ENCODE assay signal across 7 cellular contexts in genomic region chr11:66316849-66317251, GRCh38. TPM values are rescaled to one million over a fixed set of nuclear protein-coding genes. Genes with fewer than 3 reads are reported as not detected.
DNase-seq lines count a peak whose midpoint lies in the region; ATAC-seq, FAIRE-seq and TF ChIP-seq lines count a peak whose summit lies in the region.

A gene with protein sequence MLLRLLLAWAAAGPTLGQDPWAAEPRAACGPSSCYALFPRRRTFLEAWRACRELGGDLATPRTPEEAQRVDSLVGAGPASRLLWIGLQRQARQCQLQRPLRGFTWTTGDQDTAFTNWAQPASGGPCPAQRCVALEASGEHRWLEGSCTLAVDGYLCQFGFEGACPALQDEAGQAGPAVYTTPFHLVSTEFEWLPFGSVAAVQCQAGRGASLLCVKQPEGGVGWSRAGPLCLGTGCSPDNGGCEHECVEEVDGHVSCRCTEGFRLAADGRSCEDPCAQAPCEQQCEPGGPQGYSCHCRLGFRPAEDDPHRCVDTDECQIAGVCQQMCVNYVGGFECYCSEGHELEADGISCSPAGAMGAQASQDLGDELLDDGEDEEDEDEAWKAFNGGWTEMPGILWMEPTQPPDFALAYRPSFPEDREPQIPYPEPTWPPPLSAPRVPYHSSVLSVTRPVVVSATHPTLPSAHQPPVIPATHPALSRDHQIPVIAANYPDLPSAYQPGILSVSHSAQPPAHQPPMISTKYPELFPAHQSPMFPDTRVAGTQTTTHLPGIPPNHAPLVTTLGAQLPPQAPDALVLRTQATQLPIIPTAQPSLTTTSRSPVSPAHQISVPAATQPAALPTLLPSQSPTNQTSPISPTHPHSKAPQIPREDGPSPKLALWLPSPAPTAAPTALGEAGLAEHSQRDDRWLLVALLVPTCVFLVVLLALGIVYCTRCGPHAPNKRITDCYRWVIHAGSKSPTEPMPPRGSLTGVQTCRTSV (minus strand): TSS chr11:66317044. CDS start chr11:66317027, 17 bp downstream.

- no peak for FAIRE-seq in astrocyte (lab: Jason Lieb, UNC)

- peak; percentile 51 for ATAC-seq in IMR-90 (ENCODE audit: low read depth)
- no peak for ATAC-seq in HG03457 (IDR thresholded peaks at IDR 0.05; ENCODE audit: unreplicated experiment)
- no peak for ATAC-seq in GM21515 (IDR thresholded peaks at IDR 0.05; ENCODE audit: unreplicated experiment)

- H2BK120ac ChIP-seq in IMR-90 (ENCODE audit: low read depth, low read length) = peak within 1 kb of the TSS; percentile 100

- H3K9me3 ChIP-seq in IMR-90 (ENCODE audit: control insufficient read depth, insufficient read depth, low read length) = no peaks in the 10 kb centered on the region
- no peaks in the 10 kb centered on the region for H3K9me3 ChIP-seq in astrocyte (ENCODE audit: insufficient read depth, low read depth, low read length)

- H2AK9ac ChIP-seq in IMR-90 (replicated peaks; ENCODE audit: low read depth, low read length, poor library complexity) = peak within 1 kb of the TSS; percentile 93

- H3K27ac ChIP-seq in IMR-90 (ENCODE audit: insufficient read depth, low read length) = peak within 1 kb of the TSS; percentile 100
- H3K27ac ChIP-seq in astrocyte (ENCODE audit: low read depth, low read length) = peak within 1 kb of the TSS; percentile 84

- H4K5ac ChIP-seq in IMR-90 (ENCODE audit: low read depth, low read length) = peak within 1 kb of the TSS; percentile 97

- peak within 1 kb of the TSS; percentile 98 for H3K56ac ChIP-seq in IMR-90 (ENCODE audit: extremely low read depth, insufficient read depth, low read length)

- peaks cover 32% of the 10 kb centered on the region for H3K4me1 Mint-ChIP-seq in astrocyte (ENCODE audit: low read depth, unreplicated experiment)

- 2% methylated on average over 10 of the region's 29 CpGs; no CpG with 5 or more reads in 1 of the 2 experiments for WGBS in IMR-90 (ENCODE audit: extremely low coverage in 2 of 2, insufficient read length in 1 of 2), 2 experiments

- H2AFZ ChIP-seq in IMR-90 (replicated peaks; ENCODE audit: low read length, poor library complexity) (peak within 1 kb of the TSS; percentile 89), astrocyte (ENCODE audit: low read depth, low read length) (peak within 1 kb of the TSS; percentile 64)

- H3K27me3 ChIP-seq in IMR-90 (ENCODE audit: control insufficient read depth, insufficient read depth, low read length) (no peaks in the 10 kb centered on the region), astrocyte (ENCODE audit: insufficient read depth, low read length) (no peaks in the 10 kb centered on the region)

- peak; percentile 89 for TF ChIP-seq POLR2A in IMR-90 (IDR thresholded peaks at IDR 0.05; ENCODE audit: low read depth, low read length)

- H3K27me3 Mint-ChIP-seq in astrocyte (ENCODE audit: low read depth, unreplicated experiment) = peaks cover 2% of the 10 kb centered on the region

- H3K36me3 Mint-ChIP-seq in astrocyte (ENCODE audit: low read depth, unreplicated experiment) = peaks cover 8% of the 10 kb centered on the region

- H3K4me2 ChIP-seq in IMR-90 (ENCODE audit: low read depth, low read length) (peak within 1 kb of the TSS; percentile 85), astrocyte (ENCODE audit: low read length) (peak within 1 kb of the TSS; percentile 81)

- H4K91ac ChIP-seq in IMR-90 (ENCODE audit: insufficient read depth, low read depth, low read length) = peak within 1 kb of the TSS; percentile 99

- no peaks in the 10 kb centered on the region for H3K36me3 ChIP-seq in IMR-90 (ENCODE audit: control insufficient read depth, insufficient read depth, low read length)
- H3K36me3 ChIP-seq in astrocyte (ENCODE audit: insufficient read depth, low read length) = no peaks in the 10 kb centered on the region

- intact Hi-C loops in IMR-90 (cut with micrococcal nuclease) = no loop called here

- H3K18ac ChIP-seq in IMR-90 (ENCODE audit: low read depth, low read length) = peak within 1 kb of the TSS; percentile 97

- H3K79me1 ChIP-seq in IMR-90 (ENCODE audit: low read depth in 1 of 2, low read length in 2 of 2) = peaks cover 0 to 42% of the 10 kb centered on the region in 2 experiments; a peak in 2 of 4 replicates

- DNase-seq in IMR-90 = peak; percentile 78
- no peak for DNase-seq in astrocyte (ENCODE audit: low read depth)
- peak; percentile 88 for DNase-seq in islet precursor cell
- DNase-seq in stromal cell of bone marrow (ENCODE audit: low read depth) = peak; percentile 67
- no peak for DNase-seq in NCI-H2227 (lab: John Stamatoyannopoulos, UW; ENCODE audit: unreplicated experiment)

- peaks cover 32% of the 10 kb centered on the region for H3K79me2 ChIP-seq in astrocyte (ENCODE audit: insufficient read depth, low read length)

- peaks cover 11% of the 10 kb centered on the region for H3K9me1 ChIP-seq in IMR-90 (ENCODE audit: insufficient read depth, low read length)

- BruUV-seq in IMR-90 (replicated peaks; lab: Mats Ljungman, UMichigan) = no TSS peak

- peak within 1 kb of the TSS; percentile 100 for H2AK5ac ChIP-seq in IMR-90 (ENCODE audit: low read depth, low read length)

- H3K27ac Mint-ChIP-seq in astrocyte (ENCODE audit: unreplicated experiment) = peak within 1 kb of the TSS; percentile 88

- peak within 1 kb of the TSS; percentile 85 to 99 for H4K8ac ChIP-seq in IMR-90 (ENCODE audit: low read depth in 2 of 2, low read length in 2 of 2)

- peaks cover 32% of the 10 kb centered on the region for H3K4me1 ChIP-seq in IMR-90 (ENCODE audit: control insufficient read depth, insufficient read depth, low read length)
- peaks cover 51% of the 10 kb centered on the region for H3K4me1 ChIP-seq in astrocyte (ENCODE audit: insufficient read depth, low read length)

- no peak for TF ChIP-seq CTCF in IMR-90 (conservative IDR thresholded peaks at IDR 0.05; ENCODE audit: low read depth, low read length)
- TF ChIP-seq CTCF in astrocyte (IDR thresholded peaks at IDR 0.05; ENCODE audit: insufficient read depth, low read depth, low read length) = no peak

- H3K14ac ChIP-seq in IMR-90 (replicated peaks; ENCODE audit: low read depth, low read length) = peak within 1 kb of the TSS; percentile 100

- POLR2A ChIA-PET in IMR-90 (lab: Charles Lee; ENCODE audit: unreplicated experiment) = interaction anchor here (0.7 to 1.2 kb wide), 5 partner anchors 10 to 28 kb away, joined by 3 to 16 read pairs (median 5); partner anchors contain the start of genes RIN1 and YIF1A

- H3K4ac ChIP-seq in IMR-90 (ENCODE audit: low read depth, low read length) = peak within 1 kb of the TSS; percentile 100

- in situ Hi-C loops in IMR-90 (cut with MboI; ENCODE audit: low sequenced_read_pairs) = no loop called here

- dilution Hi-C loops in IMR-90 (cut with HindIII; ENCODE audit: low sequenced_read_pairs, unreplicated experiment) = no loop called here

- CTCF ChIA-PET in IMR-90 (lab: Yijun Ruan, JAX) = no interaction called here

- TF ChIP-seq RAD21 in IMR-90 (IDR thresholded peaks at IDR 0.05; ENCODE audit: low read length) = no peak

- peak within 1 kb of the TSS; percentile 100 for H3K23ac ChIP-seq in IMR-90 (ENCODE audit: low read depth, low read length)

- peak within 1 kb of the TSS; percentile 95 for H3K9ac ChIP-seq in IMR-90 (ENCODE audit: low read depth, low read length)
- peak within 1 kb of the TSS; percentile 80 for H3K9ac ChIP-seq in astrocyte (ENCODE audit: low read length)

- peaks cover 39% of the 10 kb centered on the region for H4K20me1 ChIP-seq in IMR-90 (ENCODE audit: insufficient read depth, low read length)
- peaks cover 15% of the 10 kb centered on the region for H4K20me1 ChIP-seq in astrocyte (ENCODE audit: insufficient read depth, low read length)

- peak within 1 kb of the TSS; percentile 100 for H2BK20ac ChIP-seq in IMR-90 (ENCODE audit: low read depth, low read length)

- H3K4me3 ChIP-seq in IMR-90 (ENCODE audit: insufficient read depth, low read depth, low read length) (peak within 1 kb of the TSS; percentile 72), astrocyte (ENCODE audit: insufficient read depth, low read depth, low read length) (peak within 1 kb of the TSS; percentile 48)

- H3K4me3 Mint-ChIP-seq in astrocyte (ENCODE audit: unreplicated experiment) = peak within 1 kb of the TSS; percentile 64

- H3K9me3 Mint-ChIP-seq in astrocyte (ENCODE audit: unreplicated experiment) = peaks cover 16% of the 10 kb centered on the region

- H2BK5ac ChIP-seq in IMR-90 (ENCODE audit: low read depth, low read length, poor library complexity, severe bottlenecking) = peak within 1 kb of the TSS; percentile 100

- peak within 1 kb of the TSS; percentile 94; the same call in 2 of the 3 replicates for H2BK15ac ChIP-seq in IMR-90 (ENCODE audit: low read depth, low read length)

TF ChIP-seq in IMR-90, 13 proteins besides CTCF, POLR2A, EP300 and RAD21:
- TF ChIP-seq MAZ (IDR thresholded peaks at IDR 0.05; ENCODE audit: borderline replicate concordance, low read depth, low read length) = 0 out of 2 replicates have a peak, but pooled peaks have one; percentile 10
- TF ChIP-seq, protein P1, sequence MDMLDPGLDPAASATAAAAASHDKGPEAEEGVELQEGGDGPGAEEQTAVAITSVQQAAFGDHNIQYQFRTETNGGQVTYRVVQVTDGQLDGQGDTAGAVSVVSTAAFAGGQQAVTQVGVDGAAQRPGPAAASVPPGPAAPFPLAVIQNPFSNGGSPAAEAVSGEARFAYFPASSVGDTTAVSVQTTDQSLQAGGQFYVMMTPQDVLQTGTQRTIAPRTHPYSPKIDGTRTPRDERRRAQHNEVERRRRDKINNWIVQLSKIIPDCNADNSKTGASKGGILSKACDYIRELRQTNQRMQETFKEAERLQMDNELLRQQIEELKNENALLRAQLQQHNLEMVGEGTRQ (IDR thresholded peaks at IDR 0.05; ENCODE audit: low read depth, low read length) = no peak

RNA-seq across cellular contexts. Expression of the gene that starts here (rescaled TPM):
- total RNA-seq in IMR-90 (2012; rRNA removed) = 19.5 and 25.6 TPM in 2 replicates
- 209 and 223 TPM in 2 replicates for polyA plus RNA-seq in IMR-90 (2012; rRNA removed)
- 280 and 375 TPM in 2 replicates for polyA plus RNA-seq in IMR-90 (2012; cell fraction: cytosol; rRNA removed)
- 114 and 198 TPM in 2 replicates for polyA plus RNA-seq in IMR-90 (2012; cell fraction: nucleus; rRNA removed; ENCODE audit: low replicate concordance)
- 50.9 and 58.8 TPM in 2 replicates for total RNA-seq in astrocyte

Comparison
In these comparisons a context has a peak if more than half of its experiments do, and no peak if none do; other contexts are left out.
1. DNase-seq: peak in IMR-90 (single experiment), islet precursor cell (single experiment) and stromal cell of bone marrow (single experiment); none in astrocyte (single experiment) and NCI-H2227 (single experiment).